1 cellular context compared by ENCODE assay signal in genomic region chr3:53036063-53036619, GRCh38.
TF ChIP-seq lines count a peak whose summit lies in the region.

No MANE protein-coding gene starts in this region.

TF ChIP-seq in A549, 52 proteins besides CTCF, POLR2A, EP300 and RAD21 (continued from another document):
- TF ChIP-seq BCL3 (IDR thresholded peaks at IDR 0.05) (no peak), CEBPB (IDR thresholded peaks at IDR 0.05) (no peak), KDM1A (IDR thresholded peaks at IDR 0.05; ENCODE audit: low read depth) (no peak)
